In genomic region chr7:41979834-41980307, GRCh38 we compare ENCODE assay signal across 8 cellular contexts.
DNase-seq lines count a peak whose midpoint lies in the region; ATAC-seq and TF ChIP-seq lines count a peak whose summit lies in the region.

No MANE protein-coding gene starts in this region.

- peak overlapping the region in 2 of 5 experiments; percentile 14 to 29 for H3K4me3 Mint-ChIP-seq in brain

- no peak overlapping the region; the same call in 1 of the 2 replicates for H3K4ac ChIP-seq in IMR-90 (ENCODE audit: low read depth, low read length)

- POLR2A ChIA-PET in IMR-90 (lab: Charles Lee; ENCODE audit: unreplicated experiment), result no interaction called here

- H2BK120ac ChIP-seq in IMR-90 (ENCODE audit: low read depth, low read length), result no peak overlapping the region

- H4K91ac ChIP-seq in IMR-90 (ENCODE audit: insufficient read depth, low read depth, low read length), result no peak overlapping the region

- no peaks in the 10 kb centered on the region for H3K9me3 ChIP-seq in IMR-90 (ENCODE audit: control insufficient read depth, insufficient read depth, low read length)
- no peaks in the 10 kb centered on the region for H3K9me3 ChIP-seq in liver (ENCODE audit: control insufficient read depth in 4 of 4, low read length in 3 of 4)

- H3K56ac ChIP-seq in IMR-90 (ENCODE audit: extremely low read depth, insufficient read depth, low read length), result no peak overlapping the region

- H3K14ac ChIP-seq in IMR-90 (replicated peaks; ENCODE audit: low read depth, low read length), result no peak overlapping the region

- no peak overlapping the region for H3K18ac ChIP-seq in IMR-90 (ENCODE audit: low read depth, low read length)

- H3K36me3 ChIP-seq in IMR-90 (ENCODE audit: control insufficient read depth, insufficient read depth, low read length) (peaks cover 17% of the 10 kb centered on the region; the same call in 1 of the 2 replicates), liver (ENCODE audit: control insufficient read depth in 4 of 4, insufficient read depth in 3 of 4, low read depth in 1 of 4, low read length in 3 of 4) (no peaks in the 10 kb centered on the region)

- H3K27ac ChIP-seq in IMR-90 (ENCODE audit: insufficient read depth, low read length) (no peak overlapping the region), liver (ENCODE audit: low read depth in 1 of 2, low read length in 2 of 2) (no peak overlapping the region)

- BruUV-seq in IMR-90 (replicated peaks; lab: Mats Ljungman, UMichigan), result no TSS peak

- peaks cover 78% of the 10 kb centered on the region for H3K4me1 Mint-ChIP-seq in brain

- ATAC-seq in IMR-90 (ENCODE audit: low read depth), result peak; percentile 73; the same call in 1 of the 2 replicates
- ATAC-seq in stimulated activated naive CD8-positive, alpha-beta T cell treated with anti-CD3 and anti-CD28 coated beads, Interleukin-15, Interleukin-2, amounts not matched to agents 100 U/mL and 50 U/mL, for 24 hours, result no peak

- H3K4me3 ChIP-seq in IMR-90 (ENCODE audit: insufficient read depth, low read depth, low read length) (no peak overlapping the region), liver (ENCODE audit: low read depth in 1 of 3, low read length in 3 of 3) (no peak overlapping the region)

- no peak overlapping the region for H2AFZ ChIP-seq in IMR-90 (replicated peaks; ENCODE audit: low read length, poor library complexity)

- H3K36me3 Mint-ChIP-seq in brain, result peaks cover 6% of the 10 kb centered on the region

- H2BK20ac ChIP-seq in IMR-90 (ENCODE audit: low read depth, low read length), result no peak overlapping the region

- WGBS in IMR-90 (ENCODE audit: extremely low coverage in 2 of 2, insufficient read length in 1 of 2), 2 experiments, result 57% methylated on average over 1 of the region's 6 CpGs; no CpG with 5 or more reads in 1 of the 2 experiments
- WGBS in liver, result 26% methylated on average over 6 of the region's 6 CpGs

- DNase-seq in DMS114 treated with DMSO at 0.1 percent for 48 hours (lab: John Stamatoyannopoulos, UW; ENCODE audit: unreplicated experiment) (peak; percentile 37), IMR-90 (peak; percentile 55), HPDE6-E6E7 (ENCODE audit: extremely low spot score) (no peak), T-helper 9 cell (no peak)
- no peak for DNase-seq in stimulated activated naive CD8-positive, alpha-beta T cell treated with anti-CD3 and anti-CD28 coated beads, Interleukin-15, Interleukin-2, amounts not matched to agents 100 U/mL and 50 U/mL, for 24 hours
- DNase-seq in activated naive CD4-positive, alpha-beta T cell treated with Interleukin-2 at 50 U/mL for 16 hours, result no peak

- peaks cover 2% of the 10 kb centered on the region for H3K27me3 Mint-ChIP-seq in brain

- in situ Hi-C loops in IMR-90 (cut with MboI; ENCODE audit: low sequenced_read_pairs), result loop anchor here (25.0 kb wide), 1 partner anchor 257 kb away; the partner anchor contains the start of gene GLI3

- H2BK5ac ChIP-seq in IMR-90 (ENCODE audit: low read depth, low read length, poor library complexity, severe bottlenecking), result no peak overlapping the region

- H4K20me1 ChIP-seq in IMR-90 (ENCODE audit: insufficient read depth, low read length), result no peaks in the 10 kb centered on the region

- H3K4me1 ChIP-seq in IMR-90 (ENCODE audit: control insufficient read depth, insufficient read depth, low read length) (peaks cover 7% of the 10 kb centered on the region; the same call in 1 of the 2 replicates), liver (ENCODE audit: control insufficient read depth in 4 of 4, insufficient read depth in 4 of 4, low read length in 3 of 4) (peaks cover 0 to 6% (median 0%) of the 10 kb centered on the region in 4 donors)

- dilution Hi-C loops in IMR-90 (cut with HindIII; ENCODE audit: low sequenced_read_pairs, unreplicated experiment), result no loop called here

- no peak overlapping the region for H2BK15ac ChIP-seq in IMR-90 (ENCODE audit: low read depth, low read length)

- H3K79me1 ChIP-seq in IMR-90 (ENCODE audit: low read depth in 1 of 2, low read length in 2 of 2), result no peaks in the 10 kb centered on the region

- no peak overlapping the region for H3K23ac ChIP-seq in IMR-90 (ENCODE audit: low read depth, low read length)

- H3K9me1 ChIP-seq in IMR-90 (ENCODE audit: insufficient read depth, low read length), result 0 out of 2 replicates have a peak, but pooled peaks cover 3% of the 10 kb centered on the region

- no peak overlapping the region for H2AK9ac ChIP-seq in IMR-90 (replicated peaks; ENCODE audit: low read depth, low read length, poor library complexity)

- H3K9ac ChIP-seq in IMR-90 (ENCODE audit: low read depth, low read length) (no peak overlapping the region), liver (ENCODE audit: low read depth in 1 of 2, low read length in 2 of 2) (no peak overlapping the region)

- H4K8ac ChIP-seq in IMR-90 (ENCODE audit: low read depth in 2 of 2, low read length in 2 of 2), result 0 out of 4 replicates have a peak overlapping the region, but pooled peaks of 1 of the 2 experiments have one; percentile 31

- H3K27me3 ChIP-seq in IMR-90 (ENCODE audit: control insufficient read depth, insufficient read depth, low read length) (no peaks in the 10 kb centered on the region), liver (ENCODE audit: control insufficient read depth in 4 of 4, insufficient read depth in 4 of 4, low read length in 3 of 4) (peaks cover 0 to 3% (median 0%) of the 10 kb centered on the region in 4 donors)

- CTCF ChIA-PET in IMR-90 (lab: Yijun Ruan, JAX), result interaction anchor here (0.6 to 1.1 kb wide), 8 partner anchors 8 to 298 kb away, joined by 3 read pairs; no protein-coding TSS in a partner anchor

- peak overlapping the region; percentile 14 to 77 (median 43) for H3K27ac Mint-ChIP-seq in brain

- peak; percentile 71 for TF ChIP-seq CTCF in IMR-90 (conservative IDR thresholded peaks at IDR 0.05; ENCODE audit: low read depth, low read length)
- TF ChIP-seq CTCF in brain (conservative IDR thresholded peaks at IDR 0.05), result peak; percentile 71 to 82
- TF ChIP-seq CTCF in liver (IDR thresholded peaks at IDR 0.05; ENCODE audit: low read depth, low read length, missing input control), result peak; percentile 61

- intact Hi-C loops in IMR-90 (cut with micrococcal nuclease), result loop anchor here (5.0 to 10.0 kb wide), 3 partner anchors 435 to 592 kb away; no protein-coding TSS in a partner anchor

- TF ChIP-seq RAD21 in IMR-90 (IDR thresholded peaks at IDR 0.05; ENCODE audit: low read length) (peak; percentile 67), liver (IDR thresholded peaks at IDR 0.05) (peak; percentile 58 to 72)

- H3K4me2 ChIP-seq in IMR-90 (ENCODE audit: low read depth, low read length), result no peak overlapping the region

- no peak overlapping the region for H4K5ac ChIP-seq in IMR-90 (ENCODE audit: low read depth, low read length)

- no peaks in the 10 kb centered on the region for H3K9me3 Mint-ChIP-seq in brain

- TF ChIP-seq POLR2A in IMR-90 (IDR thresholded peaks at IDR 0.05; ENCODE audit: low read depth, low read length), result no peak

- H2AK5ac ChIP-seq in IMR-90 (ENCODE audit: low read depth, low read length), result no peak overlapping the region

TF ChIP-seq in IMR-90, 13 proteins besides CTCF, POLR2A, EP300 and RAD21:
- TF ChIP-seq SMC3 (IDR thresholded peaks at IDR 0.05; ENCODE audit: low read depth, low read length) (peak; percentile 74), NFE2L2 (IDR thresholded peaks at IDR 0.05; ENCODE audit: low read depth, low read length) (no peak)

TF ChIP-seq in liver, 16 proteins besides CTCF, POLR2A, EP300 and RAD21 (continues in another document):
- no peak for TF ChIP-seq YY1 (IDR thresholded peaks at IDR 0.05)
- no peak for TF ChIP-seq ATF3 (IDR thresholded peaks at IDR 0.05)
- no peak for TF ChIP-seq SP1 (IDR thresholded peaks at IDR 0.05)
- TF ChIP-seq FOXA1 (IDR thresholded peaks at IDR 0.05), result no peak
- no peak for TF ChIP-seq FOXA2 (IDR thresholded peaks at IDR 0.05)
- no peak for TF ChIP-seq RXRA (IDR thresholded peaks at IDR 0.05)
- no peak for TF ChIP-seq MAX (IDR thresholded peaks at IDR 0.05)
- no peak for TF ChIP-seq ZBTB33 (IDR thresholded peaks at IDR 0.05)
- TF ChIP-seq EGR1 (IDR thresholded peaks at IDR 0.05; ENCODE audit: low read depth in 2 of 2), result no peak
- TF ChIP-seq HNF4G (IDR thresholded peaks at IDR 0.05), result no peak
- TF ChIP-seq TAF1 (conservative IDR thresholded peaks at IDR 0.05), result no peak
- no peak for TF ChIP-seq NR2F2 (IDR thresholded peaks at IDR 0.05)

Comparison
In these comparisons a context has a peak if more than half of its experiments do, and no peak if none do; other contexts are left out.
1. DNase-seq: peak in DMS114 treated with DMSO at 0.1 percent for 48 hours (single experiment) and IMR-90 (single experiment); none in HPDE6-E6E7 (single experiment), T-helper 9 cell (single experiment), stimulated activated naive CD8-positive, alpha-beta T cell treated with anti-CD3 and anti-CD28 coated beads, Interleukin-15, Interleukin-2, amounts not matched to agents 100 U/mL and 50 U/mL, for 24 hours (single experiment) and activated naive CD4-positive, alpha-beta T cell treated with Interleukin-2 at 50 U/mL for 16 hours (single experiment).
2. Peak in every context shown above with its lines, with median percentiles within 50 percentile points of each other: CTCF ChIP-seq.